ENCODE assay signal across 8 cellular contexts in the genomic region with DNA sequence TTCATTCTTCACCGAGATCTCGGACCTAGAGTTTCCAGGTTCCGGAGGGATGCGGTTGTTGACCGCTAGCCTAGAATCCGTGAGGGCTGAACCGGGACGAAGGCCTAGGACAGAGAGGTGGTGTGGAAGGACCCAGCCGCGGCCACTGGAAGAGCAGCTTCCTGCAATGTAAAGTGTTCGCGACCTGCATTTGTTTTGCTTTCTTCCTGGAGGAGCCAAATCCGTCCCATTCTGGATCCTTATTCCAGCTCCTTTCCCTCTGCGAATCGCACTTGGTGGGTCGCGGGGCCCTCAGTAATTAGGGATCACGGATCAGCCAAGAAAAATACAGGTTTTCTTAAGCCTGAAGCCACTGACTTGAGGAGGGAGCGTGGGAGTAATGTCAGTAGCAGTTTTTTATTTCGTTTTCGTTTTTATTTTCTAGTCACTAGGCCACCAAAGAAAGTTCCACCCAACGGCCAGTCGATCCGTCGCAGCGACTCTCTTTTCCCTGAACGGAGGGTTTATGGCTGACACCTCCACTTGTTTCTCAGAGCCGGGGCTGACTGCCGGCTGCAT. TPM values are rescaled to one million over a fixed set of nuclear protein-coding genes. Genes with fewer than 3 reads are reported as not detected.
A peak's percentile ranks its signal among the peaks of the same experiment; 100 is the strongest.
DNase-seq lines count a peak whose midpoint lies in the region; ATAC-seq, FAIRE-seq and TF ChIP-seq lines count a peak whose summit lies in the region.

No MANE protein-coding gene starts in this region.

- H3K27me3 ChIP-seq in BJ (ENCODE audit: control insufficient read depth, insufficient read depth, low read length) (no peaks in the 10 kb centered on the region), lower lobe of right lung (ENCODE audit: low read depth) (peaks cover 62% of the 10 kb centered on the region), uterus (peaks cover 26 to 42% of the 10 kb centered on the region in 2 donors)

- H3K36me3 Mint-ChIP-seq in activated naive CD8-positive, alpha-beta T cell: peaks cover 4% of the 10 kb centered on the region

- peaks cover 67% of the 10 kb centered on the region for H3K4me1 Mint-ChIP-seq in activated naive CD8-positive, alpha-beta T cell (ENCODE audit: low read depth)

- H3K27ac ChIP-seq in lower lobe of right lung (peak overlapping the region; percentile 99), uterus (peak overlapping the region; percentile 75 to 87)

- no peaks in the 10 kb centered on the region for H3K36me3 ChIP-seq in BJ (ENCODE audit: control insufficient read depth, insufficient read depth, low read length)
- no peaks in the 10 kb centered on the region for H3K36me3 ChIP-seq in lower lobe of right lung
- no peaks in the 10 kb centered on the region for H3K36me3 ChIP-seq in uterus

- peak overlapping the region; percentile 99 for H3K27ac Mint-ChIP-seq in activated naive CD8-positive, alpha-beta T cell

- H3K27me3 Mint-ChIP-seq in activated naive CD8-positive, alpha-beta T cell: no peaks in the 10 kb centered on the region

- POLR2A ChIA-PET in BJ (lab: Charles Lee): interaction anchor here (0.6 kb wide), 1 partner anchor 135 kb away, joined by 3 read pairs; no protein-coding TSS in a partner anchor

- TF ChIP-seq CTCF in BJ (IDR thresholded peaks at IDR 0.05; ENCODE audit: insufficient read depth, low read depth, low read length) (no peak), lower lobe of right lung (IDR thresholded peaks at IDR 0.05) (no peak), uterus (IDR thresholded peaks at IDR 0.05) (no peak)

- H3K9me3 ChIP-seq in lower lobe of right lung (no peaks in the 10 kb centered on the region), uterus (no peaks in the 10 kb centered on the region)

- peak overlapping the region; percentile 96 for H3K4me3 Mint-ChIP-seq in activated naive CD8-positive, alpha-beta T cell

- intact Hi-C loops in lower lobe of right lung (cut with DNase I) (loop anchor here (5.0 kb wide), 1 partner anchor 39 kb away; no protein-coding TSS in a partner anchor), uterus (cut with DNase I; ENCODE audit: low total_unique reads) (no loop called here)

- peak; percentile 21 for ATAC-seq in HG03159 (IDR thresholded peaks at IDR 0.05; ENCODE audit: unreplicated experiment)
- no peak for ATAC-seq in lower lobe of right lung

- H3K9me3 Mint-ChIP-seq in activated naive CD8-positive, alpha-beta T cell (ENCODE audit: low read depth): no peaks in the 10 kb centered on the region

- TF ChIP-seq POLR2A in uterus (IDR thresholded peaks at IDR 0.05): no peak

- H3K4me1 ChIP-seq in lower lobe of right lung (peaks cover 17% of the 10 kb centered on the region), uterus (no peaks in the 10 kb centered on the region)

- DNase-seq in BJ (ENCODE audit: low read depth) (no peak), GM19239 (ENCODE audit: insufficient read length, low spot score) (no peak), lower lobe of right lung (no peak), uterus (no peak), inferior parietal cortex (ENCODE audit: extremely low spot score) (no peak), cerebellar nuclear complex (lab: John Stamatoyannopoulos, UW) (no peak)

- CTCF ChIA-PET in BJ (lab: Yijun Ruan, JAX): interaction anchor here (1.0 to 3.3 kb wide), 3 partner anchors 50 to 79 kb away, joined by 3 to 12 read pairs (median 6); no protein-coding TSS in a partner anchor

- FAIRE-seq in GM19239 (lab: Jason Lieb, UNC): peak; percentile 86

- peak overlapping the region; percentile 47 for H3K4me3 ChIP-seq in BJ (ENCODE audit: low read depth, low read length)
- peak overlapping the region; percentile 58 for H3K4me3 ChIP-seq in lower lobe of right lung
- H3K4me3 ChIP-seq in uterus: peak overlapping the region; percentile 41 to 42

RNA-seq across cellular contexts. Expression of a gene that starts 48.6 kb away (rescaled TPM):
- polyA plus RNA-seq in BJ (2011; rRNA removed): 0.53 and 0.74 TPM in 2 replicates
- polyA minus RNA-seq in BJ (2011; rRNA and poly(A)+ RNA removed): 2.4 and 3.0 TPM in 2 replicates
- total RNA-seq in lower lobe of right lung (4.4 TPM), uterus (10 to 100 TPM in 2 of 4 donors, 1 to 10 TPM in 2; 2.4 to 62.8 (median 8.5) TPM)
